Comparison of ENCODE assay signal across 8 cellular contexts in genomic region chr11:118448294-118448693, GRCh38. TPM values are rescaled to one million over a fixed set of nuclear protein-coding genes. Genes with fewer than 3 reads are reported as not detected.
DNase-seq lines count a peak whose midpoint lies in the region; ATAC-seq and TF ChIP-seq lines count a peak whose summit lies in the region.
"Had no signal": no experiment of that assay in that cellular context is flagged by ENCODE, and none has a peak within 500 bp of the region (broad histone marks: within the 10 kb centered on the region; RNA-seq: fewer than 3 reads in every experiment).

No MANE protein-coding gene starts in this region.

- H3K4me3 ChIP-seq in fibroblast of the aortic adventitia (ENCODE audit: low read depth, low read length), result no peak overlapping the region

- ATAC-seq in GM18858 (IDR thresholded peaks at IDR 0.05; ENCODE audit: unreplicated experiment) (peak; percentile 71), GM21723 (IDR thresholded peaks at IDR 0.05; ENCODE audit: unreplicated experiment) (peak; percentile 77), HG03565 (IDR thresholded peaks at IDR 0.05; ENCODE audit: unreplicated experiment) (peak; percentile 69)

- DNase-seq in fibroblast of the aortic adventitia (ENCODE audit: low read depth), result peak; percentile 59
- no peak for DNase-seq in HuH-7 (ENCODE audit: low spot score)
- no peak for DNase-seq in NCI-H2196 treated with DMSO at 0.1 percent for 48 hours (lab: John Stamatoyannopoulos, UW; ENCODE audit: unreplicated experiment)
- DNase-seq in epidermal melanocyte (ENCODE audit: insufficient read length, low spot score), result no peak
- DNase-seq: NCI-H524 had no signal

- TF ChIP-seq CTCF in fibroblast of the aortic adventitia (IDR thresholded peaks at IDR 0.05; ENCODE audit: insufficient read depth, low read length), result no peak

RNA-seq across cellular contexts. Expression of gene KMT2A, which starts 12.0 kb away (rescaled TPM):
- 38.9 and 49.8 TPM in 2 replicates for total RNA-seq in fibroblast of the aortic adventitia (ENCODE audit: low replicate concordance)

RNA-seq across cellular contexts. Expression of gene ATP5MG, which starts 46.9 kb away (rescaled TPM):
- 55.2 and 72.8 TPM in 2 replicates for total RNA-seq in fibroblast of the aortic adventitia (ENCODE audit: low replicate concordance)
